ENCODE assay signal across 26 cellular contexts in the genomic region with DNA sequence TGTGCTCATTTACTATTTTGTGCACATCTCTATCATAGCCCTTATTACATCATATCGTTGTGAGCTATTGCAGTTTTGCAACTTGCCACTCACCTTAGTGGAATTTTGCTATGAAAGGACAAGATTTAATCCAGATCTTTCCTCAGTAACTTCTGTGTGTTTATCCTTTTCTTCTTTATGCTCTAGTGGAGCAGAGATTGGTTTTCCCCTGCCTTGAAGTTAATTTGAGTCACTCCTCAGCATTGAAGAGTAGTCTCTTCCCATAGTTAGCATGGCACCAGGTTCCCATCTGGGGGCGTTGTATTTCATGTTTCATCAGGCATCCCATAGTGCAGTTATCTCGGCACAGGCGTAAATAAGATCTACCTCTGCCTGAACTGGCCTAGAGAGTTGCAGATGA.
"Had no signal": no experiment of that assay in that cellular context is flagged by ENCODE, and none has a peak within 500 bp of the region (broad histone marks: within the 10 kb centered on the region; RNA-seq: fewer than 3 reads in every experiment).

No MANE protein-coding gene starts in this region.

- H3K4me1 Mint-ChIP-seq: activated naive CD8-positive, alpha-beta T cell treated with anti-CD3 and anti-CD28 coated beads, Interleukin-2, amount 50 U/mL, for 24 hours; naive thymus-derived CD4-positive, alpha-beta T cell; T-helper 17 cell had no signal

- H3K9me3 Mint-ChIP-seq: activated CD4-positive, alpha-beta memory T cell treated with anti-CD3 and anti-CD28 coated beads for 36 hours; activated T-helper 1 cell treated with anti-CD3 and anti-CD28 coated beads, Interleukin-12 subunit alpha, Interleukin-12 subunit beta, Interleukin-2, Interleukin-4 antibody, amounts not matched to agents 30 ng/mL and 10 ng/mL and 1 ng/mL, durations not matched to agents 14 hours and 24 hours and 36 hours had no signal

- H3K4me1 ChIP-seq: ascending aorta, lower lobe of right lung, right atrium auricular region, spleen, thyroid gland, upper lobe of right lung had no signal

- H3K27ac ChIP-seq: ascending aorta, gastrocnemius medialis, lower lobe of right lung, right atrium auricular region, spleen, thyroid gland, upper lobe of right lung had no signal

- H3K36me3 Mint-ChIP-seq: activated CD4-positive, alpha-beta memory T cell treated with anti-CD3 and anti-CD28 coated beads for 36 hours; naive thymus-derived CD4-positive, alpha-beta T cell had no signal

- ATAC-seq: activated naive CD8-positive, alpha-beta T cell treated with anti-CD3 and anti-CD28 coated beads, Interleukin-2, amount 50 U/mL, for 24 hours; esophagus mucosa; gastrocnemius medialis; left lobe of liver; lower lobe of right lung; naive thymus-derived CD4-positive, alpha-beta T cell; stimulated activated naive CD8-positive, alpha-beta T cell treated with anti-CD3 and anti-CD28 coated beads, Interleukin-15, Interleukin-2, amounts not matched to agents 100 U/mL and 50 U/mL, for 24 hours; T-helper 17 cell; upper lobe of right lung had no signal

- H3K27me3 ChIP-seq: ascending aorta, gastrocnemius medialis, right atrium auricular region, spleen, thyroid gland, upper lobe of right lung had no signal

- H3K36me3 ChIP-seq: ascending aorta, gastrocnemius medialis, lower lobe of right lung, right atrium auricular region, spleen, thyroid gland, upper lobe of right lung had no signal

- H3K4me3 ChIP-seq: ascending aorta, gastrocnemius medialis, lower lobe of right lung, right atrium auricular region, spleen, thyroid gland, upper lobe of right lung had no signal

- H3K4me3 Mint-ChIP-seq: activated CD4-positive, alpha-beta memory T cell treated with anti-CD3 and anti-CD28 coated beads for 36 hours; activated naive CD8-positive, alpha-beta T cell treated with anti-CD3 and anti-CD28 coated beads, Interleukin-2, amount 50 U/mL, for 24 hours; activated T-helper 1 cell treated with anti-CD3 and anti-CD28 coated beads, Interleukin-12 subunit alpha, Interleukin-12 subunit beta, Interleukin-2, Interleukin-4 antibody, amounts not matched to agents 30 ng/mL and 10 ng/mL and 1 ng/mL, durations not matched to agents 14 hours and 24 hours and 36 hours; naive thymus-derived CD4-positive, alpha-beta T cell; T-helper 17 cell had no signal

- H3K27me3 Mint-ChIP-seq: activated CD4-positive, alpha-beta memory T cell treated with anti-CD3 and anti-CD28 coated beads for 36 hours; activated naive CD8-positive, alpha-beta T cell treated with anti-CD3 and anti-CD28 coated beads, Interleukin-2, amount 50 U/mL, for 24 hours; T-helper 17 cell had no signal

- H3K27ac Mint-ChIP-seq: activated CD4-positive, alpha-beta memory T cell treated with anti-CD3 and anti-CD28 coated beads for 36 hours; activated naive CD8-positive, alpha-beta T cell treated with anti-CD3 and anti-CD28 coated beads, Interleukin-2, amount 50 U/mL, for 24 hours; activated T-helper 1 cell treated with anti-CD3 and anti-CD28 coated beads, Interleukin-12 subunit alpha, Interleukin-12 subunit beta, Interleukin-2, Interleukin-4 antibody, amounts not matched to agents 30 ng/mL and 10 ng/mL and 1 ng/mL, durations not matched to agents 14 hours and 24 hours and 36 hours; naive thymus-derived CD4-positive, alpha-beta T cell; progenitor cell of endocrine pancreas; T-helper 17 cell had no signal

- H3K9me3 ChIP-seq: ascending aorta, lower lobe of right lung, right atrium auricular region, spleen, thyroid gland, upper lobe of right lung had no signal

- DNase-seq: activated CD4-positive, alpha-beta memory T cell treated with anti-CD3 and anti-CD28 coated beads for 36 hours; activated CD4-positive, alpha-beta T cell treated with anti-CD3 and anti-CD28 coated beads for 48 hours; activated gamma-delta T cell; activated naive CD4-positive, alpha-beta T cell treated with anti-CD3 and anti-CD28 coated beads, Interleukin-2, amount 50 U/mL, for 16 hours; activated naive CD8-positive, alpha-beta T cell treated with anti-CD3 and anti-CD28 coated beads, Interleukin-2, amount 50 U/mL, for 24 hours; central memory CD4-positive, alpha-beta T cell; dermis blood vessel endothelial cell; effector memory CD4-positive, alpha-beta T cell; gastrocnemius medialis; head of caudate nucleus; hypothalamus; lower lobe of right lung; naive thymus-derived CD4-positive, alpha-beta T cell; spleen; stimulated activated CD4-positive, alpha-beta T cell treated with anti-CD3 and anti-CD28 coated beads, Interleukin-4, amount 100 ng/mL, for 1 hour; stimulated activated naive CD8-positive, alpha-beta T cell treated with anti-CD3 and anti-CD28 coated beads, Interleukin-15, Interleukin-2, amounts not matched to agents 100 U/mL and 50 U/mL, for 24 hours; SW 1271; T-helper 17 cell; thyroid gland; upper lobe of right lung had no signal
